Comparison of ENCODE assay signal across 3 cellular contexts in genomic region chr14:103127356-103127755, GRCh38.
A peak's percentile ranks its signal among the peaks of the same experiment; 100 is the strongest.
TF ChIP-seq lines count a peak whose summit lies in the region.

No MANE protein-coding gene starts in this region.

TF ChIP-seq in GM23338, 12 proteins besides CTCF, POLR2A, EP300 and RAD21:
- TF ChIP-seq, protein P1, sequence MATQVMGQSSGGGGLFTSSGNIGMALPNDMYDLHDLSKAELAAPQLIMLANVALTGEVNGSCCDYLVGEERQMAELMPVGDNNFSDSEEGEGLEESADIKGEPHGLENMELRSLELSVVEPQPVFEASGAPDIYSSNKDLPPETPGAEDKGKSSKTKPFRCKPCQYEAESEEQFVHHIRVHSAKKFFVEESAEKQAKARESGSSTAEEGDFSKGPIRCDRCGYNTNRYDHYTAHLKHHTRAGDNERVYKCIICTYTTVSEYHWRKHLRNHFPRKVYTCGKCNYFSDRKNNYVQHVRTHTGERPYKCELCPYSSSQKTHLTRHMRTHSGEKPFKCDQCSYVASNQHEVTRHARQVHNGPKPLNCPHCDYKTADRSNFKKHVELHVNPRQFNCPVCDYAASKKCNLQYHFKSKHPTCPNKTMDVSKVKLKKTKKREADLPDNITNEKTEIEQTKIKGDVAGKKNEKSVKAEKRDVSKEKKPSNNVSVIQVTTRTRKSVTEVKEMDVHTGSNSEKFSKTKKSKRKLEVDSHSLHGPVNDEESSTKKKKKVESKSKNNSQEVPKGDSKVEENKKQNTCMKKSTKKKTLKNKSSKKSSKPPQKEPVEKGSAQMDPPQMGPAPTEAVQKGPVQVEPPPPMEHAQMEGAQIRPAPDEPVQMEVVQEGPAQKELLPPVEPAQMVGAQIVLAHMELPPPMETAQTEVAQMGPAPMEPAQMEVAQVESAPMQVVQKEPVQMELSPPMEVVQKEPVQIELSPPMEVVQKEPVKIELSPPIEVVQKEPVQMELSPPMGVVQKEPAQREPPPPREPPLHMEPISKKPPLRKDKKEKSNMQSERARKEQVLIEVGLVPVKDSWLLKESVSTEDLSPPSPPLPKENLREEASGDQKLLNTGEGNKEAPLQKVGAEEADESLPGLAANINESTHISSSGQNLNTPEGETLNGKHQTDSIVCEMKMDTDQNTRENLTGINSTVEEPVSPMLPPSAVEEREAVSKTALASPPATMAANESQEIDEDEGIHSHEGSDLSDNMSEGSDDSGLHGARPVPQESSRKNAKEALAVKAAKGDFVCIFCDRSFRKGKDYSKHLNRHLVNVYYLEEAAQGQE (IDR thresholded peaks at IDR 0.05; ENCODE audit: unreplicated experiment) = peak; percentile 1
- no peak for TF ChIP-seq STAT1 (IDR thresholded peaks at IDR 0.05; ENCODE audit: unreplicated experiment)

TF ChIP-seq in K562, 482 proteins besides CTCF, POLR2A, EP300 and RAD21:
- no peak for TF ChIP-seq SMARCA5 (IDR thresholded peaks at IDR 0.05)
- TF ChIP-seq E2F3 (CRISPR knock-in tag; IDR thresholded peaks at IDR 0.05) = no peak
- TF ChIP-seq ZBTB7A (IDR thresholded peaks at IDR 0.05; ENCODE audit: borderline replicate concordance, control insufficient read depth, low read depth, low read length) = no peak
- no peak for TF ChIP-seq ZNF785 (CRISPR knock-in tag; IDR thresholded peaks at IDR 0.05)
- no peak for TF ChIP-seq ZNF507 (tag; conservative IDR thresholded peaks at IDR 0.05)
- peak; percentile 80 for TF ChIP-seq ZBTB33 (CRISPR knock-in tag; IDR thresholded peaks at IDR 0.05)
- TF ChIP-seq ZKSCAN1 (IDR thresholded peaks at IDR 0.05; ENCODE audit: low read depth, low read length) = no peak
- TF ChIP-seq KLF1 (tag; IDR thresholded peaks at IDR 0.05) = no peak

TF ChIP-seq in HepG2, 621 proteins besides CTCF, POLR2A, EP300 and RAD21:
- TF ChIP-seq ZNF543 (CRISPR knock-in tag; IDR thresholded peaks at IDR 0.05) (no peak), CCDC6 (CRISPR knock-in tag; IDR thresholded peaks at IDR 0.05) (0 out of 2 replicates have a peak, but pooled peaks have one; percentile 10), GATAD1 (CRISPR knock-in tag; IDR thresholded peaks at IDR 0.05) (no peak), U2AF2 (IDR thresholded peaks at IDR 0.05; ENCODE audit: low read depth, low read length) (no peak), IKZF5 (CRISPR knock-in tag; IDR thresholded peaks at IDR 0.05) (no peak), MYNN (CRISPR knock-in tag; IDR thresholded peaks at IDR 0.05; ENCODE audit: low read depth) (no peak), TEAD2 (CRISPR knock-in tag; IDR thresholded peaks at IDR 0.05) (no peak), ZNF331 (CRISPR knock-in tag; IDR thresholded peaks at IDR 0.05) (no peak), TGIF2 (CRISPR knock-in tag; IDR thresholded peaks at IDR 0.05) (no peak), KDM5B (CRISPR knock-in tag; IDR thresholded peaks at IDR 0.05; ENCODE audit: borderline replicate concordance) (peak; percentile 27; the same call in 1 of the 2 replicates), XBP1 (CRISPR knock-in tag; IDR thresholded peaks at IDR 0.05) (no peak), ZNF496 (CRISPR knock-in tag; IDR thresholded peaks at IDR 0.05; ENCODE audit: insufficient replicate concordance) (no peak), TOPORS (CRISPR knock-in tag; IDR thresholded peaks at IDR 0.05) (no peak), ISL2 (CRISPR knock-in tag; IDR thresholded peaks at IDR 0.05) (no peak), MTA1 (CRISPR knock-in tag; IDR thresholded peaks at IDR 0.05; ENCODE audit: borderline replicate concordance) (no peak), ZBTB20 (CRISPR knock-in tag; IDR thresholded peaks at IDR 0.05; ENCODE audit: borderline replicate concordance, low read depth) (no peak), YEATS4 (CRISPR knock-in tag; IDR thresholded peaks at IDR 0.05; ENCODE audit: borderline replicate concordance) (0 out of 2 replicates have a peak, but pooled peaks have one; percentile 3), ZNF414 (CRISPR knock-in tag; IDR thresholded peaks at IDR 0.05) (no peak), ZBTB33 (CRISPR knock-in tag; IDR thresholded peaks at IDR 0.05) (peak; percentile 45; the same call in 1 of the 2 replicates), ZNF660 (CRISPR knock-in tag; IDR thresholded peaks at IDR 0.05; ENCODE audit: borderline replicate concordance, low read depth) (no peak), ETV5 (CRISPR knock-in tag; IDR thresholded peaks at IDR 0.05; ENCODE audit: borderline replicate concordance) (no peak), ZNF674 (CRISPR knock-in tag; IDR thresholded peaks at IDR 0.05; ENCODE audit: low read depth) (no peak)
- TF ChIP-seq, protein P2, sequence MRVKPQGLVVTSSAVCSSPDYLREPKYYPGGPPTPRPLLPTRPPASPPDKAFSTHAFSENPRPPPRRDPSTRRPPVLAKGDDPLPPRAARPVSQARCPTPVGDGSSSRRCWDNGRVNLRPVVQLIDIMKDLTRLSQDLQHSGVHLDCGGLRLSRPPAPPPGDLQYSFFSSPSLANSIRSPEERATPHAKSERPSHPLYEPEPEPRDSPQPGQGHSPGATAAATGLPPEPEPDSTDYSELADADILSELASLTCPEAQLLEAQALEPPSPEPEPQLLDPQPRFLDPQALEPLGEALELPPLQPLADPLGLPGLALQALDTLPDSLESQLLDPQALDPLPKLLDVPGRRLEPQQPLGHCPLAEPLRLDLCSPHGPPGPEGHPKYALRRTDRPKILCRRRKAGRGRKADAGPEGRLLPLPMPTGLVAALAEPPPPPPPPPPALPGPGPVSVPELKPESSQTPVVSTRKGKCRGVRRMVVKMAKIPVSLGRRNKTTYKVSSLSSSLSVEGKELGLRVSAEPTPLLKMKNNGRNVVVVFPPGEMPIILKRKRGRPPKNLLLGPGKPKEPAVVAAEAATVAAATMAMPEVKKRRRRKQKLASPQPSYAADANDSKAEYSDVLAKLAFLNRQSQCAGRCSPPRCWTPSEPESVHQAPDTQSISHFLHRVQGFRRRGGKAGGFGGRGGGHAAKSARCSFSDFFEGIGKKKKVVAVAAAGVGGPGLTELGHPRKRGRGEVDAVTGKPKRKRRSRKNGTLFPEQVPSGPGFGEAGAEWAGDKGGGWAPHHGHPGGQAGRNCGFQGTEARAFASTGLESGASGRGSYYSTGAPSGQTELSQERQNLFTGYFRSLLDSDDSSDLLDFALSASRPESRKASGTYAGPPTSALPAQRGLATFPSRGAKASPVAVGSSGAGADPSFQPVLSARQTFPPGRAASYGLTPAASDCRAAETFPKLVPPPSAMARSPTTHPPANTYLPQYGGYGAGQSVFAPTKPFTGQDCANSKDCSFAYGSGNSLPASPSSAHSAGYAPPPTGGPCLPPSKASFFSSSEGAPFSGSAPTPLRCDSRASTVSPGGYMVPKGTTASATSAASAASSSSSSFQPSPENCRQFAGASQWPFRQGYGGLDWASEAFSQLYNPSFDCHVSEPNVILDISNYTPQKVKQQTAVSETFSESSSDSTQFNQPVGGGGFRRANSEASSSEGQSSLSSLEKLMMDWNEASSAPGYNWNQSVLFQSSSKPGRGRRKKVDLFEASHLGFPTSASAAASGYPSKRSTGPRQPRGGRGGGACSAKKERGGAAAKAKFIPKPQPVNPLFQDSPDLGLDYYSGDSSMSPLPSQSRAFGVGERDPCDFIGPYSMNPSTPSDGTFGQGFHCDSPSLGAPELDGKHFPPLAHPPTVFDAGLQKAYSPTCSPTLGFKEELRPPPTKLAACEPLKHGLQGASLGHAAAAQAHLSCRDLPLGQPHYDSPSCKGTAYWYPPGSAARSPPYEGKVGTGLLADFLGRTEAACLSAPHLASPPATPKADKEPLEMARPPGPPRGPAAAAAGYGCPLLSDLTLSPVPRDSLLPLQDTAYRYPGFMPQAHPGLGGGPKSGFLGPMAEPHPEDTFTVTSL (CRISPR knock-in tag; IDR thresholded peaks at IDR 0.05; ENCODE audit: borderline replicate concordance) = no peak
TF ChIP-seq in HepG2: peak in this region for 4.
